Comparison of ENCODE assay signal across 21 cellular contexts in genomic region chr11:17347676-17348075, GRCh38. TPM values are rescaled to one million over a fixed set of nuclear protein-coding genes. Genes with fewer than 3 reads are reported as not detected.
A peak's percentile ranks its signal among the peaks of the same experiment; 100 is the strongest.
DNase-seq lines count a peak whose midpoint lies in the region; ATAC-seq and TF ChIP-seq lines count a peak whose summit lies in the region.
"Had no signal": no experiment of that assay in that cellular context is flagged by ENCODE, and none has a peak within 500 bp of the region (broad histone marks: within the 10 kb centered on the region; RNA-seq: fewer than 3 reads in every experiment).

No MANE protein-coding gene starts in this region.

- TF ChIP-seq CTCF in MCF 10A (IDR thresholded peaks at IDR 0.05; ENCODE audit: unreplicated experiment) = no peak
- TF ChIP-seq CTCF in breast epithelium (IDR thresholded peaks at IDR 0.05) = no peak
- TF ChIP-seq CTCF in mammary epithelial cell (conservative IDR thresholded peaks at IDR 0.05 in 1 of 2, IDR thresholded peaks at IDR 0.05 in 1 of 2; ENCODE audit: extremely low read depth in 1 of 2, insufficient read depth in 1 of 2, low read depth in 1 of 2, low read length in 2 of 2) = no peak

- H3K27ac ChIP-seq in breast epithelium (no peak overlapping the region), mammary epithelial cell (ENCODE audit: insufficient read depth, low read depth, low read length) (no peak overlapping the region)
- H3K27ac ChIP-seq: 22Rv1, BLaER1, C4-2B had no signal

- H4K20me1 ChIP-seq in mammary epithelial cell (ENCODE audit: insufficient read depth, low read length) = no peaks in the 10 kb centered on the region

- dilution Hi-C loops in mammary epithelial cell (cut with HindIII; ENCODE audit: low sequenced_read_pairs) = no loop called here

- BruUV-seq in MCF 10A (replicated peaks; lab: Mats Ljungman, UMichigan) (no TSS peak), mammary epithelial cell (replicated peaks; lab: Mats Ljungman, UMichigan) (no TSS peak)

- intact Hi-C loops in MCF 10A (cut with micrococcal nuclease) (no loop called here), breast epithelium (cut with DNase I; ENCODE audit: low total_unique reads) (no loop called here), mammary epithelial cell (cut with micrococcal nuclease) (no loop called here)

- CTCF ChIA-PET in MCF 10A (lab: Yijun Ruan, JAX) = interaction anchor here (0.6 to 1.7 kb wide), 4 partner anchors 11 to 125 kb away, joined by 3 to 7 read pairs (median 5); no protein-coding TSS in a partner anchor
- CTCF ChIA-PET in mammary epithelial cell (lab: Charles Lee; ENCODE audit: low non-redundant PET) = no interaction called here

- no peaks in the 10 kb centered on the region for H3K79me2 ChIP-seq in mammary epithelial cell (ENCODE audit: insufficient read depth, low read length)

- TF ChIP-seq POLR2A in breast epithelium (IDR thresholded peaks at IDR 0.05) = no peak

- no peak overlapping the region for H3K4me2 ChIP-seq in mammary epithelial cell (ENCODE audit: insufficient read depth, low read depth, low read length)
- H3K4me2 ChIP-seq: BLaER1 had no signal

- DNase-seq in MCF 10A (ENCODE audit: unreplicated experiment) (no peak), breast epithelium (ENCODE audit: low spot score in 2 of 2) (no peak), mammary epithelial cell (peak; percentile 65), iris pigment epithelial cell (ENCODE audit: low read depth) (peak; percentile 16), NAMALWA (ENCODE audit: low spot score) (no peak)
- DNase-seq: CD4-positive, CD25-positive, alpha-beta regulatory T cell; CD8-positive, alpha-beta memory T cell; DMS 273 treated with DMSO at 0.1 percent for 48 hours; DMS79; EL; GF-D8; GOT3; HFFc6 had no signal

- no peaks in the 10 kb centered on the region for H3K4me1 Mint-ChIP-seq in MCF 10A (ENCODE audit: insufficient read depth, unreplicated experiment)

- no peak overlapping the region for H2AFZ ChIP-seq in mammary epithelial cell (ENCODE audit: low read depth, low read length)

- ATAC-seq in GM19328 (IDR thresholded peaks at IDR 0.05; ENCODE audit: unreplicated experiment) = no peak
- no peak for ATAC-seq in HG03175 (IDR thresholded peaks at IDR 0.05; ENCODE audit: unreplicated experiment)

- H3K4me3 ChIP-seq in breast epithelium (no peak overlapping the region), mammary epithelial cell (replicated peaks in 1 of 3; ENCODE audit: insufficient read depth in 1 of 3, low read depth in 2 of 3, low read length in 3 of 3) (no peak overlapping the region)
- H3K4me3 ChIP-seq: BLaER1, HAP-1 had no signal

- H3K9me3 ChIP-seq in breast epithelium (no peaks in the 10 kb centered on the region), mammary epithelial cell (replicated peaks; ENCODE audit: insufficient read depth, low read length) (no peaks in the 10 kb centered on the region)
- H3K9me3 ChIP-seq: BLaER1, HAP-1 had no signal

- H3K4me1 ChIP-seq in breast epithelium (no peaks in the 10 kb centered on the region), mammary epithelial cell (ENCODE audit: insufficient read depth, low read length) (peaks cover 18% of the 10 kb centered on the region)

- H3K27me3 ChIP-seq in breast epithelium (no peaks in the 10 kb centered on the region), mammary epithelial cell (ENCODE audit: insufficient read depth, low read length) (no peaks in the 10 kb centered on the region)

- H3K36me3 ChIP-seq in breast epithelium = no peaks in the 10 kb centered on the region
- H3K36me3 ChIP-seq in mammary epithelial cell (ENCODE audit: insufficient read depth, low read length) = no peaks in the 10 kb centered on the region
- H3K36me3 ChIP-seq: HAP-1 had no signal

- no peak overlapping the region for H3K4me3 Mint-ChIP-seq in MCF 10A (ENCODE audit: unreplicated experiment)
- H3K4me3 Mint-ChIP-seq: B cell, HFFc6 had no signal

- in situ Hi-C loops in mammary epithelial cell (cut with MboI; ENCODE audit: low sequenced_read_pairs in 2 of 2) = no loop called here

- WGBS in mammary epithelial cell (ENCODE audit: low coverage, missing lambda C conversion rate) = 82% methylated on average over 1 of the region's 1 CpG

- no peak overlapping the region for H3K9ac ChIP-seq in mammary epithelial cell (ENCODE audit: insufficient read depth, low read length)
- H3K9ac ChIP-seq: BLaER1 had no signal

- H3K36me3 Mint-ChIP-seq in MCF 10A (ENCODE audit: insufficient read depth, unreplicated experiment) = peaks cover 4% of the 10 kb centered on the region

- H3K27ac Mint-ChIP-seq in MCF 10A (ENCODE audit: low read depth, unreplicated experiment) = peak overlapping the region; percentile 39
- H3K27ac Mint-ChIP-seq: B cell; CD4-positive, CD25-positive, alpha-beta regulatory T cell; HFFc6 had no signal

- H3K9me3 Mint-ChIP-seq in MCF 10A (ENCODE audit: unreplicated experiment) = no peaks in the 10 kb centered on the region
- H3K9me3 Mint-ChIP-seq: CD8-positive, alpha-beta memory T cell; HFFc6 had no signal

- POLR2A ChIA-PET in MCF 10A (lab: Yijun Ruan, JAX) = no interaction called here

- no peaks in the 10 kb centered on the region for H3K27me3 Mint-ChIP-seq in MCF 10A (ENCODE audit: insufficient read depth, unreplicated experiment)

RNA-seq across cellular contexts. Expression of gene NCR3LG1, which starts 3.9 kb away (rescaled TPM):
- total RNA-seq in MCF 10A (2022) (13.6 and 14.2 TPM in 2 replicates), breast epithelium (1 to 10 TPM; 2.9 to 5.0 (median 4.3) TPM), mammary epithelial cell (10 to 100 TPM in 1 of 2 donors, 1 to 10 TPM in 1; 8.7 to 10.1 TPM)
- 2.3 TPM for polyA plus RNA-seq in mammary epithelial cell
- 7.5 TPM for polyA minus RNA-seq in mammary epithelial cell

RNA-seq across cellular contexts. Expression of gene KCNJ11, which starts 40.8 kb away (rescaled TPM):
- total RNA-seq in MCF 10A (2022) (0.54 TPM in 1 of 2 replicates, not detected in the other), breast epithelium (1 to 10 TPM in 2 of 3 donors, under 1 TPM in 1; 0.80 to 5.0 (median 4.9) TPM), mammary epithelial cell (not detected)
- polyA plus RNA-seq in mammary epithelial cell = 0.06 TPM
- not detected for polyA minus RNA-seq in mammary epithelial cell
- total RNA-seq: CD4-positive, CD25-positive, alpha-beta regulatory T cell; HFFc6 had no signal
- polyA plus RNA-seq: AG04450; CD4-positive, CD25-positive, alpha-beta regulatory T cell had no signal

Comparison
In these comparisons a context has a peak if more than half of its experiments do, and no peak if none do; other contexts are left out.
1. DNase-seq: peak in mammary epithelial cell (single experiment) and iris pigment epithelial cell (single experiment); none in MCF 10A (single experiment), breast epithelium (0 of 2) and NAMALWA (single experiment).